Comparison of ENCODE assay signal across 29 cellular contexts in genomic region chr15:35540031-35540430, GRCh38.
"Had no signal": no experiment of that assay in that cellular context is flagged by ENCODE, and none has a peak within 500 bp of the region (broad histone marks: within the 10 kb centered on the region; RNA-seq: fewer than 3 reads in every experiment).

No MANE protein-coding gene starts in this region.

- H3K9me3 Mint-ChIP-seq: activated CD4-positive, alpha-beta T cell treated with anti-CD3 and anti-CD28 coated beads, Interleukin-2, amount 10 ng/mL, durations not matched to agents 7 days and 5 days; brain; effector memory CD8-positive, alpha-beta T cell; natural killer cell treated with Interleukin-12 subunit alpha and Interleukin-12 subunit beta and Interleukin-15 and Interleukin-18, amount 100 ng/mL, for 72 hours had no signal

- H3K27ac ChIP-seq: cardiac muscle cell, dorsolateral prefrontal cortex, left lung, lower lobe of right lung, ovary, right lobe of liver had no signal

- H3K27me3 ChIP-seq: cardiac muscle cell, dorsolateral prefrontal cortex, left lung, ovary, right lobe of liver, tibial nerve had no signal

- H3K27me3 Mint-ChIP-seq: activated CD4-positive, alpha-beta T cell treated with anti-CD3 and anti-CD28 coated beads, Interleukin-2, amount 10 ng/mL, durations not matched to agents 7 days and 5 days; activated CD8-positive, alpha-beta memory T cell treated with anti-CD3 and anti-CD28 coated beads, Interleukin-2, amount 10 ng/mL, durations not matched to agents 7 days and 5 days; activated naive CD8-positive, alpha-beta T cell; brain; effector memory CD8-positive, alpha-beta T cell; natural killer cell treated with Interleukin-12 subunit alpha and Interleukin-12 subunit beta and Interleukin-15 and Interleukin-18, amount 100 ng/mL, for 72 hours; progenitor cell of endocrine pancreas; T-helper 17 cell had no signal

- H3K36me3 ChIP-seq: cardiac muscle cell, left lung, lower lobe of right lung, ovary, right lobe of liver had no signal

- DNase-seq: activated CD4-positive, alpha-beta T cell treated with anti-CD3 and anti-CD28 coated beads for 1 hour; activated CD4-positive, alpha-beta T cell treated with anti-CD3 and anti-CD28 coated beads, Interleukin-2, amount 10 ng/mL, durations not matched to agents 7 days and 5 days; activated CD8-positive, alpha-beta memory T cell treated with anti-CD3 and anti-CD28 coated beads, Interleukin-2, amount 10 ng/mL, durations not matched to agents 7 days and 5 days; activated CD8-positive, alpha-beta T cell treated with anti-CD3 and anti-CD28 coated beads, Interleukin-2, amount 10 ng/mL, durations not matched to agents 7 days and 5 days; activated effector memory CD4-positive, alpha-beta T cell treated with Interleukin-2 at 50 U/mL for 16 hours; activated naive CD4-positive, alpha-beta T cell treated with Interleukin-2 at 50 U/mL for 16 hours; activated T-cell treated with anti-CD3 and anti-CD28 coated beads for 4 hours; anterior cingulate cortex; cerebellar nuclear complex; dorsolateral prefrontal cortex; effector memory CD8-positive, alpha-beta T cell; foreskin melanocyte; left lung; lower lobe of right lung; mesendoderm; mucosa of descending colon; ovary; right lobe of liver; stimulated activated CD4-positive, alpha-beta T cell treated with anti-CD3 and anti-CD28 coated beads, Interleukin-2, amount 100 ng/mL, for 48 hours; stimulated activated naive CD4-positive, alpha-beta T cell treated with Interleukin-2 at 50 U/mL for 16 hours; T-helper 17 cell; T1000 had no signal

- H3K9me3 ChIP-seq: left lung, lower lobe of right lung, mucosa of descending colon, ovary, right lobe of liver, tibial nerve had no signal

- H3K4me3 Mint-ChIP-seq: activated CD4-positive, alpha-beta T cell treated with anti-CD3 and anti-CD28 coated beads, Interleukin-2, amount 10 ng/mL, durations not matched to agents 7 days and 5 days; activated CD8-positive, alpha-beta memory T cell treated with anti-CD3 and anti-CD28 coated beads, Interleukin-2, amount 10 ng/mL, durations not matched to agents 7 days and 5 days; activated CD8-positive, alpha-beta T cell treated with anti-CD3 and anti-CD28 coated beads, Interleukin-2, amount 10 ng/mL, durations not matched to agents 7 days and 5 days; activated naive CD8-positive, alpha-beta T cell; brain; effector memory CD8-positive, alpha-beta T cell; natural killer cell treated with Interleukin-12 subunit alpha and Interleukin-12 subunit beta and Interleukin-15 and Interleukin-18, amount 100 ng/mL, for 72 hours; T-helper 17 cell had no signal

- ATAC-seq: activated CD8-positive, alpha-beta memory T cell treated with anti-CD3 and anti-CD28 coated beads, Interleukin-2, amount 10 ng/mL, durations not matched to agents 7 days and 5 days; activated CD8-positive, alpha-beta T cell treated with anti-CD3 and anti-CD28 coated beads, Interleukin-2, amount 10 ng/mL, durations not matched to agents 7 days and 5 days; effector memory CD8-positive, alpha-beta T cell; left lung; lower lobe of right lung; mucosa of descending colon; natural killer cell treated with Interleukin-12 subunit alpha and Interleukin-12 subunit beta and Interleukin-15 and Interleukin-18, amount 100 ng/mL, for 72 hours; right lobe of liver; T-helper 17 cell had no signal

- H3K36me3 Mint-ChIP-seq: brain; natural killer cell treated with Interleukin-12 subunit alpha and Interleukin-12 subunit beta and Interleukin-15 and Interleukin-18, amount 100 ng/mL, for 72 hours had no signal

- H3K4me3 ChIP-seq: cardiac muscle cell, coronary artery, dorsolateral prefrontal cortex, left lung, lower lobe of right lung, mucosa of descending colon, ovary, right lobe of liver, tibial nerve had no signal

- H3K27ac Mint-ChIP-seq: activated CD4-positive, alpha-beta T cell treated with anti-CD3 and anti-CD28 coated beads, Interleukin-2, amount 10 ng/mL, durations not matched to agents 7 days and 5 days; activated CD8-positive, alpha-beta memory T cell treated with anti-CD3 and anti-CD28 coated beads, Interleukin-2, amount 10 ng/mL, durations not matched to agents 7 days and 5 days; activated CD8-positive, alpha-beta T cell treated with anti-CD3 and anti-CD28 coated beads, Interleukin-2, amount 10 ng/mL, durations not matched to agents 7 days and 5 days; activated naive CD8-positive, alpha-beta T cell; brain; natural killer cell treated with Interleukin-12 subunit alpha and Interleukin-12 subunit beta and Interleukin-15 and Interleukin-18, amount 100 ng/mL, for 72 hours; progenitor cell of endocrine pancreas; T-helper 17 cell had no signal
